ENCODE assay signal across 29 cellular contexts in genomic region chr9:124032247-124032646, GRCh38.
A peak's percentile ranks its signal among the peaks of the same experiment; 100 is the strongest.
DNase-seq lines count a peak whose midpoint lies in the region; ATAC-seq and TF ChIP-seq lines count a peak whose summit lies in the region.
"Had no signal": no experiment of that assay in that cellular context is flagged by ENCODE, and none has a peak within 500 bp of the region (broad histone marks: within the 10 kb centered on the region; RNA-seq: fewer than 3 reads in every experiment).

No MANE protein-coding gene starts in this region.

- in situ Hi-C loops in GM13976 (cut with MboI; ENCODE audit: low sequenced_read_pairs, unreplicated experiment) = no loop called here

- no peak overlapping the region for H3K27ac Mint-ChIP-seq in nephron progenitor cell
- H3K27ac Mint-ChIP-seq: activated naive CD4-positive, alpha-beta T cell treated with anti-CD3 and anti-CD28 coated beads for 36 hours; activated T-helper 1 cell treated with anti-CD3 and anti-CD28 coated beads, Interleukin-12 subunit alpha, Interleukin-12 subunit beta, Interleukin-2, Interleukin-4 antibody, amounts not matched to agents 30 ng/mL and 10 ng/mL and 1 ng/mL, durations not matched to agents 14 hours and 24 hours and 36 hours; B cell; CD8-positive, alpha-beta T cell; natural killer cell treated with Interleukin-12 subunit alpha and Interleukin-12 subunit beta and Interleukin-15 and Interleukin-18, amount 100 ng/mL, for 72 hours had no signal

- no peaks in the 10 kb centered on the region for H3K9me3 Mint-ChIP-seq in nephron progenitor cell
- H3K9me3 Mint-ChIP-seq: activated naive CD4-positive, alpha-beta T cell treated with anti-CD3 and anti-CD28 coated beads for 36 hours; activated T-helper 1 cell treated with anti-CD3 and anti-CD28 coated beads, Interleukin-12 subunit alpha, Interleukin-12 subunit beta, Interleukin-2, Interleukin-4 antibody, amounts not matched to agents 30 ng/mL and 10 ng/mL and 1 ng/mL, durations not matched to agents 14 hours and 24 hours and 36 hours; CD8-positive, alpha-beta T cell; natural killer cell treated with Interleukin-12 subunit alpha and Interleukin-12 subunit beta and Interleukin-15 and Interleukin-18, amount 100 ng/mL, for 72 hours had no signal

- H3K4me1 ChIP-seq in iPS-18a (ENCODE audit: control insufficient read depth, low read depth, low read length) = no peaks in the 10 kb centered on the region
- H3K4me1 ChIP-seq: A549, adrenal gland, pancreas, transverse colon had no signal

- H3K36me3 Mint-ChIP-seq in nephron progenitor cell (ENCODE audit: low read depth) = no peaks in the 10 kb centered on the region
- H3K36me3 Mint-ChIP-seq: CD8-positive, alpha-beta T cell; natural killer cell treated with Interleukin-12 subunit alpha and Interleukin-12 subunit beta and Interleukin-15 and Interleukin-18, amount 100 ng/mL, for 72 hours had no signal

- no peaks in the 10 kb centered on the region for H3K9me3 ChIP-seq in iPS-18a (ENCODE audit: control insufficient read depth, low read depth, low read length)
- H3K9me3 ChIP-seq: A549, adrenal gland, MG63, mucosa of descending colon, pancreas, Peyer's patch, transverse colon had no signal

- H3K9ac ChIP-seq in iPS-18a (ENCODE audit: low read length) = no peak overlapping the region

- ATAC-seq in SK-N-SH treated with all-trans-retinoic acid at 6 μM for 48 hours = peak; percentile 32
- ATAC-seq in GM21528 (IDR thresholded peaks at IDR 0.05; ENCODE audit: low FRiP score, unreplicated experiment) = no peak
- ATAC-seq in HG02763 (IDR thresholded peaks at IDR 0.05; ENCODE audit: unreplicated experiment) = no peak
- ATAC-seq: A549; CD8-positive, alpha-beta T cell; HCT116; mucosa of descending colon; natural killer cell treated with Interleukin-12 subunit alpha and Interleukin-12 subunit beta and Interleukin-15 and Interleukin-18, amount 100 ng/mL, for 72 hours; pancreas had no signal

- no peak for TF ChIP-seq CTCF in GM13976 (IDR thresholded peaks at IDR 0.05; ENCODE audit: borderline replicate concordance, control extremely low read depth, extremely low read depth, insufficient read depth, missing control alignments)
- no peak for TF ChIP-seq CTCF in nephron progenitor cell (IDR thresholded peaks at IDR 0.05)

- DNase-seq in GM13976 (ENCODE audit: low spot score) = peak; percentile 24
- peak; percentile 64 for DNase-seq in nephron progenitor cell
- DNase-seq in NCI-H345 treated with DMSO at 0.1 percent for 48 hours (lab: John Stamatoyannopoulos, UW; ENCODE audit: unreplicated experiment) = no peak
- no peak for DNase-seq in activated T-cell treated with anti-CD3 and anti-CD28 coated beads, Interleukin-2, amount 50 U/mL, for 1 hour
- DNase-seq: activated CD4-positive, alpha-beta T cell treated with anti-CD3 and anti-CD28 coated beads, Interleukin-2, amount 50 U/mL, for 4 hours; activated naive CD4-positive, alpha-beta T cell treated with anti-CD3 and anti-CD28 coated beads for 36 hours; adrenal gland; brain microvascular endothelial cell; CD8-positive, alpha-beta T cell; MG63; mucosa of descending colon; NCI-H1417; NCI-H2029 treated with DMSO at 0.1 percent for 48 hours; NCI-H2227 treated with DMSO at 0.1 percent for 48 hours; NCI-H748 treated with DMSO at 0.1 percent for 48 hours; Peyer's patch; T-helper 1 cell; transverse colon had no signal

- peaks cover 14% of the 10 kb centered on the region for H3K4me1 Mint-ChIP-seq in nephron progenitor cell

- no peak overlapping the region for H3K27ac ChIP-seq in iPS-18a (ENCODE audit: low read length)
- H3K27ac ChIP-seq: A549, adrenal gland, brain microvascular endothelial cell, epithelial cell of prostate, pancreas, Peyer's patch, transverse colon had no signal

- H3K27me3 Mint-ChIP-seq in nephron progenitor cell (ENCODE audit: low read depth, poor library complexity) = peaks cover 81% of the 10 kb centered on the region

- no peaks in the 10 kb centered on the region for H3K36me3 ChIP-seq in iPS-18a (ENCODE audit: control insufficient read depth, low read depth, low read length)
- H3K36me3 ChIP-seq: adrenal gland, brain microvascular endothelial cell, MG63, pancreas, Peyer's patch, transverse colon had no signal

- H3K4me3 Mint-ChIP-seq in nephron progenitor cell = peak overlapping the region; percentile 57
- H3K4me3 Mint-ChIP-seq: activated naive CD4-positive, alpha-beta T cell treated with anti-CD3 and anti-CD28 coated beads for 36 hours; activated T-helper 1 cell treated with anti-CD3 and anti-CD28 coated beads, Interleukin-12 subunit alpha, Interleukin-12 subunit beta, Interleukin-2, Interleukin-4 antibody, amounts not matched to agents 30 ng/mL and 10 ng/mL and 1 ng/mL, durations not matched to agents 14 hours and 24 hours and 36 hours; B cell; CD8-positive, alpha-beta T cell; natural killer cell treated with Interleukin-12 subunit alpha and Interleukin-12 subunit beta and Interleukin-15 and Interleukin-18, amount 100 ng/mL, for 72 hours had no signal

- H3K4me3 ChIP-seq in iPS-18a (ENCODE audit: low read length) = peak overlapping the region; percentile 43
- H3K4me3 ChIP-seq: A549, adrenal gland, MG63, mucosa of descending colon, pancreas, Peyer's patch, transverse colon had no signal

- peaks cover 43% of the 10 kb centered on the region for H3K27me3 ChIP-seq in iPS-18a (ENCODE audit: control insufficient read depth, insufficient read depth, low read length)
- H3K27me3 ChIP-seq: MG63, Peyer's patch had no signal

TF ChIP-seq in SK-N-SH treated with all-trans-retinoic acid at 6 μM for 48 hours, 23 proteins besides CTCF, POLR2A, EP300 and RAD21:
- TF ChIP-seq TSHZ2 (CRISPR knock-in tag; IDR thresholded peaks at IDR 0.05) = no peak
- no peak for TF ChIP-seq ZFP3 (CRISPR knock-in tag; IDR thresholded peaks at IDR 0.05)
- TF ChIP-seq OSR1 (CRISPR knock-in tag; IDR thresholded peaks at IDR 0.05) = no peak
- no peak for TF ChIP-seq ESRRG (CRISPR knock-in tag; IDR thresholded peaks at IDR 0.05)
- TF ChIP-seq TOX (CRISPR knock-in tag; IDR thresholded peaks at IDR 0.05; ENCODE audit: borderline replicate concordance) = no peak
- TF ChIP-seq TCF4 (CRISPR knock-in tag; IDR thresholded peaks at IDR 0.05; ENCODE audit: borderline replicate concordance) = no peak
- TF ChIP-seq ARNTL (CRISPR knock-in tag; IDR thresholded peaks at IDR 0.05; ENCODE audit: borderline replicate concordance, low read depth) = no peak
- TF ChIP-seq BACH2 (CRISPR knock-in tag; IDR thresholded peaks at IDR 0.05; ENCODE audit: borderline replicate concordance) = no peak
- TF ChIP-seq ZNF565 (CRISPR knock-in tag; conservative IDR thresholded peaks at IDR 0.05; ENCODE audit: low read depth) = no peak
- TF ChIP-seq POU6F1 (CRISPR knock-in tag; IDR thresholded peaks at IDR 0.05; ENCODE audit: borderline replicate concordance, low read depth) = no peak
- TF ChIP-seq RARB (CRISPR knock-in tag; IDR thresholded peaks at IDR 0.05) = no peak
- TF ChIP-seq ISL1 (CRISPR knock-in tag; IDR thresholded peaks at IDR 0.05) = no peak
- no peak for TF ChIP-seq ZC3H10 (CRISPR knock-in tag; IDR thresholded peaks at IDR 0.05)

Comparison
In these comparisons a context has a peak if more than half of its experiments do, and no peak if none do; other contexts are left out.
1. DNase-seq: peak in GM13976 (single experiment) and nephron progenitor cell (single experiment); none in NCI-H345 treated with DMSO at 0.1 percent for 48 hours (single experiment) and activated T-cell treated with anti-CD3 and anti-CD28 coated beads, Interleukin-2, amount 50 U/mL, for 1 hour (single experiment).